12 cellular contexts compared by ENCODE assay signal in the genomic region with DNA sequence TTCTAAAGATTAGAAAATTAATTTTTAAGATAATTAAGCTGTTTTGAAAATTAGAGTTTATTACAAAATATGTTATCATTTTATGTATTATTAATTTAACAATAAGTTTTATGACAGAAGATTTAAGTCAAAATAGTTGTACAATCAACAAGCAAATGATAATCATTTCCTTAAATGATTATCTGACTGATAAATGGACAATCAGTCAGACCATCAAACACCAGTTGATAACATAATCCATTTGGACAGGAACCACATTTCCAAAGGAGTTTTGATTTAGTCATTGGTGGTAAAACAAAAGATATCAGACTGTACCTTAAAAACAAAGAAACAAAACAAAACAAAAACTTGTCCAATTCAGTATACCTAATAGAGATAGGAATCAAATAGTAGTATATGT. TPM values are rescaled to one million over a fixed set of nuclear protein-coding genes. Genes with fewer than 3 reads are reported as not detected.
DNase-seq lines count a peak whose midpoint lies in the region; ATAC-seq, FAIRE-seq and TF ChIP-seq lines count a peak whose summit lies in the region.
"Had no signal": no experiment of that assay in that cellular context is flagged by ENCODE, and none has a peak within 500 bp of the region (broad histone marks: within the 10 kb centered on the region; RNA-seq: fewer than 3 reads in every experiment).

No MANE protein-coding gene starts in this region.

- H3K36me3 ChIP-seq in SJCRH30: peaks cover 3% of the 10 kb centered on the region
- no peaks in the 10 kb centered on the region for H3K36me3 ChIP-seq in prostate gland

- no peak for ATAC-seq in A549
- ATAC-seq: naive thymus-derived CD4-positive, alpha-beta T cell had no signal

- H3K27ac Mint-ChIP-seq in osteocyte (ENCODE audit: unreplicated experiment): peak overlapping the region; percentile 77
- no peak overlapping the region for H3K27ac Mint-ChIP-seq in progenitor cell of endocrine pancreas
- H3K27ac Mint-ChIP-seq: activated T-helper 1 cell treated with anti-CD3 and anti-CD28 coated beads, Interleukin-12 subunit alpha, Interleukin-12 subunit beta, Interleukin-2, Interleukin-4 antibody, amounts not matched to agents 30 ng/mL and 10 ng/mL and 1 ng/mL, durations not matched to agents 14 hours and 24 hours and 36 hours; naive thymus-derived CD4-positive, alpha-beta T cell had no signal

- FAIRE-seq in A549 (lab: Jason Lieb, UNC): no peak

- no peaks in the 10 kb centered on the region for H3K9me3 Mint-ChIP-seq in osteocyte (ENCODE audit: unreplicated experiment)
- H3K9me3 Mint-ChIP-seq in progenitor cell of endocrine pancreas (ENCODE audit: low read depth): peaks cover 4% of the 10 kb centered on the region
- H3K9me3 Mint-ChIP-seq: activated T-helper 1 cell treated with anti-CD3 and anti-CD28 coated beads, Interleukin-12 subunit alpha, Interleukin-12 subunit beta, Interleukin-2, Interleukin-4 antibody, amounts not matched to agents 30 ng/mL and 10 ng/mL and 1 ng/mL, durations not matched to agents 14 hours and 24 hours and 36 hours had no signal

- peak overlapping the region; percentile 42 to 92; a peak in 4 of 6 replicates for H3K27ac ChIP-seq in A549
- peak overlapping the region; percentile 81; the same call in 1 of the 2 replicates for H3K27ac ChIP-seq in SJCRH30
- no peak overlapping the region for H3K27ac ChIP-seq in prostate gland

- TF ChIP-seq RAD21 in A549 (conservative IDR thresholded peaks at IDR 0.05 in 1 of 2, IDR thresholded peaks at IDR 0.05 in 1 of 2): no peak

- no peak for TF ChIP-seq EP300 in A549 (IDR thresholded peaks at IDR 0.05)

- H3K27me3 ChIP-seq in SJCRH30 (no peaks in the 10 kb centered on the region), prostate gland (replicated peaks; ENCODE audit: insufficient read depth) (no peaks in the 10 kb centered on the region)

- CTCF ChIA-PET in A549 (lab: Yijun Ruan, JAX): interaction anchor here (1.1 kb wide), 1 partner anchor 52 kb away, joined by 4 read pairs; no protein-coding TSS in a partner anchor

- DNase-seq in A549 (ENCODE audit: low read depth in 1 of 2, low spot score in 1 of 2) (no peak), SJCRH30 (no peak), fibroblast of the aortic adventitia (ENCODE audit: low read depth) (peak; percentile 8), osteocyte (ENCODE audit: extremely low spot score, unreplicated experiment) (no peak), progenitor cell of endocrine pancreas (ENCODE audit: low spot score, unreplicated experiment) (no peak), middle frontal gyrus (ENCODE audit: extremely low spot score, low spot score) (no peak), prostate gland (ENCODE audit: low spot score) (no peak), NOMO-1 treated with dmso at 0.1 percent for 144 hours (lab: John Stamatoyannopoulos, UW; ENCODE audit: unreplicated experiment) (no peak)
- DNase-seq: activated CD4-positive, alpha-beta T cell treated with anti-CD3 and anti-CD28 coated beads for 48 hours; naive thymus-derived CD4-positive, alpha-beta T cell had no signal

- H3K4me3 Mint-ChIP-seq in osteocyte (ENCODE audit: unreplicated experiment) (peak overlapping the region; percentile 93), progenitor cell of endocrine pancreas (ENCODE audit: low read depth) (no peak overlapping the region)
- H3K4me3 Mint-ChIP-seq: activated T-helper 1 cell treated with anti-CD3 and anti-CD28 coated beads, Interleukin-12 subunit alpha, Interleukin-12 subunit beta, Interleukin-2, Interleukin-4 antibody, amounts not matched to agents 30 ng/mL and 10 ng/mL and 1 ng/mL, durations not matched to agents 14 hours and 24 hours and 36 hours; naive thymus-derived CD4-positive, alpha-beta T cell had no signal

- H3K4me1 Mint-ChIP-seq in osteocyte (ENCODE audit: unreplicated experiment): peaks cover 54% of the 10 kb centered on the region
- peaks cover 45% of the 10 kb centered on the region for H3K4me1 Mint-ChIP-seq in progenitor cell of endocrine pancreas (ENCODE audit: low read depth)

- peaks cover 18% of the 10 kb centered on the region for H3K36me3 Mint-ChIP-seq in osteocyte (ENCODE audit: unreplicated experiment)
- H3K36me3 Mint-ChIP-seq in progenitor cell of endocrine pancreas (ENCODE audit: insufficient read depth): no peaks in the 10 kb centered on the region
- H3K36me3 Mint-ChIP-seq: naive thymus-derived CD4-positive, alpha-beta T cell had no signal

- intact Hi-C loops in prostate gland (cut with DNase I): no loop called here

- POLR2A ChIA-PET in A549 (lab: Yijun Ruan, JAX): interaction anchor here (0.7 kb wide), 1 partner anchor 22 kb away, joined by 3 read pairs; no protein-coding TSS in a partner anchor

- TF ChIP-seq CTCF in A549 (IDR thresholded peaks at IDR 0.05) (no peak), fibroblast of the aortic adventitia (IDR thresholded peaks at IDR 0.05; ENCODE audit: insufficient read depth, low read length) (no peak), osteocyte (IDR thresholded peaks at IDR 0.05) (no peak), progenitor cell of endocrine pancreas (IDR thresholded peaks at IDR 0.05; ENCODE audit: unreplicated experiment) (no peak), prostate gland (IDR thresholded peaks at IDR 0.05) (no peak)

- H3K4me3 ChIP-seq in A549 (peak overlapping the region; percentile 66), SJCRH30 (peak overlapping the region; percentile 64), fibroblast of the aortic adventitia (ENCODE audit: low read depth, low read length) (peak overlapping the region; percentile 75), prostate gland (no peak overlapping the region)

- no peaks in the 10 kb centered on the region for H3K9me3 ChIP-seq in A549
- no peaks in the 10 kb centered on the region for H3K9me3 ChIP-seq in SJCRH30 (replicated peaks)
- H3K9me3 ChIP-seq in prostate gland: no peaks in the 10 kb centered on the region

- no peak for TF ChIP-seq POLR2A in A549 (IDR thresholded peaks at IDR 0.05; ENCODE audit: low read length)
- no peak for TF ChIP-seq POLR2A in prostate gland (IDR thresholded peaks at IDR 0.05)

- H3K4me1 ChIP-seq in A549: peaks cover 63% of the 10 kb centered on the region
- peaks cover 37% of the 10 kb centered on the region for H3K4me1 ChIP-seq in SJCRH30
- no peaks in the 10 kb centered on the region for H3K4me1 ChIP-seq in prostate gland (replicated peaks)

- H3K27me3 Mint-ChIP-seq in osteocyte (ENCODE audit: unreplicated experiment) (no peaks in the 10 kb centered on the region), progenitor cell of endocrine pancreas (no peaks in the 10 kb centered on the region)

- peak overlapping the region; percentile 93 for H3K4me2 ChIP-seq in A549

TF ChIP-seq in A549, 52 proteins besides CTCF, POLR2A, EP300 and RAD21:
- TF ChIP-seq CHD4 (IDR thresholded peaks at IDR 0.05; ENCODE audit: borderline replicate concordance): no peak
- TF ChIP-seq EHF (CRISPR knock-in tag; IDR thresholded peaks at IDR 0.05): no peak
- no peak for TF ChIP-seq ZFP36 (IDR thresholded peaks at IDR 0.05; ENCODE audit: borderline replicate concordance, partially characterized antibody)
- no peak for TF ChIP-seq KDM5A (IDR thresholded peaks at IDR 0.05)
- TF ChIP-seq ESRRA (IDR thresholded peaks at IDR 0.05; ENCODE audit: borderline replicate concordance, low read length): no peak
- no peak for TF ChIP-seq RCOR1 (IDR thresholded peaks at IDR 0.05; ENCODE audit: low read depth, low read length)
- no peak for TF ChIP-seq ZC3H11A (IDR thresholded peaks at IDR 0.05)
- TF ChIP-seq MAZ (IDR thresholded peaks at IDR 0.05; ENCODE audit: borderline replicate concordance, low read depth, low read length): no peak
- TF ChIP-seq POLR2AphosphoS2 (conservative IDR thresholded peaks at IDR 0.05; ENCODE audit: low read length): no peak
- TF ChIP-seq, protein P1, sequence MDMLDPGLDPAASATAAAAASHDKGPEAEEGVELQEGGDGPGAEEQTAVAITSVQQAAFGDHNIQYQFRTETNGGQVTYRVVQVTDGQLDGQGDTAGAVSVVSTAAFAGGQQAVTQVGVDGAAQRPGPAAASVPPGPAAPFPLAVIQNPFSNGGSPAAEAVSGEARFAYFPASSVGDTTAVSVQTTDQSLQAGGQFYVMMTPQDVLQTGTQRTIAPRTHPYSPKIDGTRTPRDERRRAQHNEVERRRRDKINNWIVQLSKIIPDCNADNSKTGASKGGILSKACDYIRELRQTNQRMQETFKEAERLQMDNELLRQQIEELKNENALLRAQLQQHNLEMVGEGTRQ (IDR thresholded peaks at IDR 0.05): no peak
- TF ChIP-seq HEYL (CRISPR knock-in tag; IDR thresholded peaks at IDR 0.05): no peak
- TF ChIP-seq MYC (IDR thresholded peaks at IDR 0.05; ENCODE audit: borderline replicate concordance, low read length): no peak
- TF ChIP-seq HOXB13 (CRISPR knock-in tag; IDR thresholded peaks at IDR 0.05; ENCODE audit: low read depth): no peak
TF ChIP-seq in A549: peak in this region for 0.

RNA-seq across cellular contexts. Expression of gene TFPI, which starts 1.9 kb away (rescaled TPM):
- 104 and 107 TPM in 2 replicates for polyA plus RNA-seq in A549 (2011; rRNA removed)
- polyA plus RNA-seq in A549 (2012; cell fraction: cytosol; rRNA removed): 5.3 and 5.4 TPM in 2 replicates
- 4.4 and 8.1 TPM in 2 replicates for polyA plus RNA-seq in A549 (2012; cell fraction: nucleus; rRNA removed)
- 12.3 to 18.7 TPM (median 14.3 TPM) in 3 replicates for polyA plus RNA-seq in A549 (2017; fragmentation: RNase III; extraction: RNeasy Plus Mini Kit Qiagen cat#74134 plus additional on column Dnase treatment)
- polyA minus RNA-seq in A549 (2011; rRNA and poly(A)+ RNA removed): 49.1 and 67.2 TPM in 2 replicates
- total RNA-seq in SJCRH30 (2014; rRNA removed; shearing (Covaris generic)): 64.2 and 66.2 TPM in 2 replicates
- total RNA-seq in fibroblast of the aortic adventitia (ENCODE audit: low replicate concordance): 72.5 and 596 TPM in 2 replicates
- 325 and 334 TPM in 2 replicates for total RNA-seq in osteocyte
- 17.5 and 23.5 TPM in 2 replicates for total RNA-seq in progenitor cell of endocrine pancreas
- 10 to 100 TPM in 1 of 2 donors, 1 to 10 TPM in 1; 7.0 to 19.5 TPM for total RNA-seq in prostate gland
- total RNA-seq: T-helper 1 cell treated with Interleukin-12 subunit alpha and Interleukin-12 subunit beta and Interleukin-4 antibody, amounts not matched to agents 30 ng/mL and 1 ng/mL, for 36 hours had no signal
- polyA plus RNA-seq: naive thymus-derived CD4-positive, alpha-beta T cell had no signal

Comparison
In these comparisons a context has a peak if more than half of its experiments do, and no peak if none do; other contexts are left out.
1. H3K27ac ChIP-seq: peak in A549 (2 of 2) and SJCRH30 (single experiment); none in prostate gland (0 of 2).
2. H3K4me3 ChIP-seq: peak in A549 (single experiment), SJCRH30 (single experiment) and fibroblast of the aortic adventitia (single experiment); none in prostate gland (0 of 2).